Comparison of ENCODE assay signal across 9 cellular contexts in the genomic region with DNA sequence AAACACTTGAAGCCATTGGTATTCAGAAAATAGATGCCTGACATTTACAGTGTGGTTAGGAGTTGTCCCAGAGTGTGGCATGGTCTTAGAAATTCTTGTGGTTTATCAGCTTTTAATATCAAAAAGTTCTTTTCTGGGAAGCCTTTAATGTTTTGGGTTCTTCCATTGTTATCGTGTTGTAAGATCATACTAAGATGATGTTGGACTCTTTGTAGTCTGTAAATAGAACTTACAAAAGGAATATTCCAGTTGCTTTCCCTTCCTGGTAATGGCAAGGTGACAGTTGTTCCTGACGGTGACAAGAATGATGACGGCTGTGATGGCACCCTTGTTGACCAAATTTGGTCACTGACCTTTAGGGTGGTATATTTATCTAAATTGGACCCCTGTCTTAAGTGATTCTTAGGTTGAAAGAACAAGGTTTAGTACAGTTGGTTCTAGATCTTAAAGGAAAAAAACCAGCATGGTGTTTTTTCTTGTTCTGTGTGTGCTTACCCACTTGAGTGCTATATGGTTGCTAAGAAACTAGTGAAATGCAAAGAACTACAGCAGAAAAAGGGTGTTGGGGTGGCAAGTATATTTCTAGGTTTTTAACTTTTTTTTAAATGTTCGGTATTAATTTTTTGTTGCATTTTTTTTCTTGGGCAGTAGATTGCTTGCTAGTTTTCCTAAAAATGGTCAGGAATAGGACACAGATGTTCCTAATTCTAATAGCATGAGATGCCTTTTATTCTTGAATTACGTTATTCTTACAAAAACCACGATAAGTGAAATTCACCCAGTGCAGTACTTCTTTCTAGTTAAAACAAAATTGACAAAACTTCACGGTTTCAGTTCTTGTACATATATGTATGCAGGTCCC. TPM values are rescaled to one million over a fixed set of nuclear protein-coding genes. Genes with fewer than 3 reads are reported as not detected.
DNase-seq lines count a peak whose midpoint lies in the region; FAIRE-seq and TF ChIP-seq lines count a peak whose summit lies in the region.
"Had no signal": no experiment of that assay in that cellular context is flagged by ENCODE, and none has a peak within 500 bp of the region (broad histone marks: within the 10 kb centered on the region; RNA-seq: fewer than 3 reads in every experiment).

No MANE protein-coding gene starts in this region.

- H3K4me1 ChIP-seq in Peyer's patch (peaks cover 0 to 42% (median 9%) of the 10 kb centered on the region in 4 donors), esophagus muscularis mucosa (peaks cover 56 to 78% (median 76%) of the 10 kb centered on the region in 4 donors)

- 11% methylated on average over 7 of the region's 7 CpGs for WGBS in esophagus muscularis mucosa

- H3K4me3 ChIP-seq in Peyer's patch (peak overlapping the region in 3 of 4 donors; percentile 2 to 89 (median 82)), esophagus muscularis mucosa (peak overlapping the region; percentile 84 to 96 (median 92)), skeletal muscle cell (ENCODE audit: low read depth, low read length) (peak overlapping the region; percentile 91)

- no peak for TF ChIP-seq POLR2A in H54 (IDR thresholded peaks at IDR 0.05; ENCODE audit: low read depth, low read length)
- TF ChIP-seq POLR2A in Peyer's patch (IDR thresholded peaks at IDR 0.05): no peak
- no peak for TF ChIP-seq POLR2A in esophagus muscularis mucosa (IDR thresholded peaks at IDR 0.05; ENCODE audit: low read depth)

- H3K36me3 ChIP-seq in Peyer's patch (peaks cover 0 to 16% (median 0%) of the 10 kb centered on the region in 3 donors), esophagus muscularis mucosa (peaks cover 0 to 64% (median 7%) of the 10 kb centered on the region in 4 donors)

- intact Hi-C loops in esophagus muscularis mucosa (cut with DNase I): loop anchor here (5.0 kb wide), 1 partner anchor 181 kb away; no protein-coding TSS in a partner anchor

- no peak for DNase-seq in H54 (ENCODE audit: insufficient read length, low spot score)
- DNase-seq in Peyer's patch: no peak
- no peak for DNase-seq in esophagus muscularis mucosa (ENCODE audit: extremely low spot score)
- no peak for DNase-seq in skeletal muscle cell (ENCODE audit: low read depth)
- no peak for DNase-seq in GM03348 (ENCODE audit: low spot score)
- DNase-seq in cortex of kidney (lab: John Stamatoyannopoulos, UW): no peak
- no peak for DNase-seq in germinal center (ENCODE audit: low spot score)
- no peak for DNase-seq in activated CD4-positive, alpha-beta T cell treated with anti-CD3 and anti-CD28 coated beads, Interleukin-2, amount 50 U/mL, for 1 hour
- DNase-seq: NCI-H1694 had no signal

- H3K27me3 ChIP-seq in Peyer's patch (no peaks in the 10 kb centered on the region), esophagus muscularis mucosa (no peaks in the 10 kb centered on the region)

- H3K9me3 ChIP-seq in Peyer's patch: no peaks in the 10 kb centered on the region
- H3K9me3 ChIP-seq in esophagus muscularis mucosa: no peaks in the 10 kb centered on the region

- FAIRE-seq in H54 (lab: Jason Lieb, UNC): peak; percentile 43

- TF ChIP-seq CTCF in Peyer's patch (IDR thresholded peaks at IDR 0.05) (no peak), esophagus muscularis mucosa (IDR thresholded peaks at IDR 0.05) (no peak)

- no peak for TF ChIP-seq EP300 in esophagus muscularis mucosa (IDR thresholded peaks at IDR 0.05)

- H3K27ac ChIP-seq in Peyer's patch: peak overlapping the region in 1 of 4 donors; percentile 99
- H3K27ac ChIP-seq in esophagus muscularis mucosa (replicated peaks in 1 of 4): peak overlapping the region; percentile 99 to 100 (median 100)

RNA-seq across cellular contexts. Expression of gene ATP2A2, which starts 2.1 kb away (rescaled TPM):
- total RNA-seq in Peyer's patch: 100 to 1,000 TPM; 102 to 239 (median 208) TPM
- total RNA-seq in esophagus muscularis mucosa: 100 to 1,000 TPM; 170 to 231 (median 177) TPM
